8 cellular contexts compared by ENCODE assay signal in the genomic region with DNA sequence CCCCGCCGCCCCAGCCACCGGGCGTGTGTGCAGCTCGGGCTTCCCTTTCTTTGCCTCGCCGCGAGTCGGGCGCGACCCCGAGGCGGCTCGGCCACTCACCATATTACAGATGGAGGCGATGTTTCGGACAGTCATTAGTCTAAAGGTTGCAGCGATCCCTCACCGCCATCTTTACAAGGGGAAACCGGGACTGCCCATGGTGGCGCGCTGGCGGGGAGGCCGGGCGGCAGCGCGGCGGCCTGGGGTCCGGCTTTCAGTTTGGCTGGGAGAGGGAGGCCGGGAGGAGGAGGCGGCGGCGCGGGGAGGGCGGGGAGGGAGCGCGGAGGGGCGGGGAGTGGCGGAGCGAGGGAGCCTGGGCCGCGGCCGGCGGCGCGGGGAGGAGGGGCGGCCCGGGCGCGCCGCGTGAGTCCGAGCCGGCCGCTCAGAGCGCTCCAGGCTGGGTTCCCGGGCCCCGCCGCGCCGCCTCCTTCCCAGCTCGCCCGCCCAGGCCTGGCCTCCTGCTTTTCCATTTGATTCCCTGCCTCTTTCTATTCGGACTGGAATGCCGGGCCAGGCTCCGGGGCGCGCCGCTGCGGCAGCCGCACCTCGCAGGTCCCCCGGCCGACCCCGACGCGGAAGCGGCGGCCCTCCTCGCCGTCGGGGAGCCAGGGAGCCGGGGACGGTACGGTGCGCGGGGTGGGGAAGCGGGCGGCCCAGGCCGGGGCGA. TPM values are rescaled to one million over a fixed set of nuclear protein-coding genes. Genes with fewer than 3 reads are reported as not detected.
DNase-seq lines count a peak whose midpoint lies in the region; ATAC-seq and TF ChIP-seq lines count a peak whose summit lies in the region.

A gene with protein sequence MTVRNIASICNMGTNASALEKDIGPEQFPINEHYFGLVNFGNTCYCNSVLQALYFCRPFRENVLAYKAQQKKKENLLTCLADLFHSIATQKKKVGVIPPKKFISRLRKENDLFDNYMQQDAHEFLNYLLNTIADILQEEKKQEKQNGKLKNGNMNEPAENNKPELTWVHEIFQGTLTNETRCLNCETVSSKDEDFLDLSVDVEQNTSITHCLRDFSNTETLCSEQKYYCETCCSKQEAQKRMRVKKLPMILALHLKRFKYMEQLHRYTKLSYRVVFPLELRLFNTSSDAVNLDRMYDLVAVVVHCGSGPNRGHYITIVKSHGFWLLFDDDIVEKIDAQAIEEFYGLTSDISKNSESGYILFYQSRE (minus strand): TSS at position 286 of the 706 bp plus-strand sequence. CDS start 151 bp downstream, at position 135.

- H3K4me3 ChIP-seq in Peyer's patch, result peak within 1 kb of the TSS; percentile 71 to 90 (median 80)

- ATAC-seq in GM19455 (IDR thresholded peaks at IDR 0.05; ENCODE audit: unreplicated experiment) (peak; percentile 82), HG03571 (IDR thresholded peaks at IDR 0.05; ENCODE audit: unreplicated experiment) (peak; percentile 84)

- peak within 1 kb of the TSS; percentile 89 to 94 (median 92) for H3K4me3 Mint-ChIP-seq in nephron

- no peaks in the 10 kb centered on the region for H3K9me3 ChIP-seq in Peyer's patch

- peaks cover 0 to 15% (median 1%) of the 10 kb centered on the region in 4 donors for H3K4me1 ChIP-seq in Peyer's patch

- H3K27ac ChIP-seq in Peyer's patch (peak within 1 kb of the TSS; percentile 77 to 96 (median 94)), substantia nigra (ENCODE audit: low read depth, low read length, poor library complexity, severe bottlenecking) (peak within 1 kb of the TSS; percentile 83)

- no peaks in the 10 kb centered on the region for H3K27me3 Mint-ChIP-seq in nephron (ENCODE audit: low read depth)

- H3K4me1 Mint-ChIP-seq in nephron, result peaks cover 39% of the 10 kb centered on the region

- H3K9me3 Mint-ChIP-seq in nephron, result peaks cover 10% of the 10 kb centered on the region

- H3K36me3 ChIP-seq in Peyer's patch, result no peaks in the 10 kb centered on the region

- TF ChIP-seq CTCF in Peyer's patch (IDR thresholded peaks at IDR 0.05), result no peak
- no peak for TF ChIP-seq CTCF in nephron (IDR thresholded peaks at IDR 0.05; ENCODE audit: unreplicated experiment in 3 of 3)

- peak; percentile 36 for DNase-seq in DMS153 (lab: John Stamatoyannopoulos, UW)
- peak; percentile 52 to 89 (median 82) for DNase-seq in Peyer's patch
- peak; percentile 41 for DNase-seq in activated effector memory CD4-positive, alpha-beta T cell treated with Interleukin-2 at 50 U/mL for 16 hours
- peak; percentile 31 for DNase-seq in fibroblast of the conjunctiva (ENCODE audit: low read depth)
- peak in 46 of 49 donors; percentile 9 to 84 (median 56) for DNase-seq in substantia nigra (lab: John Stamatoyannopoulos, UW)

- H3K36me3 Mint-ChIP-seq in nephron (ENCODE audit: low read depth), result peaks cover 55% of the 10 kb centered on the region

- peak; percentile 33 to 70 for TF ChIP-seq POLR2A in Peyer's patch (IDR thresholded peaks at IDR 0.05)

- H3K27me3 ChIP-seq in Peyer's patch, result no peaks in the 10 kb centered on the region

- H3K27ac Mint-ChIP-seq in nephron, result peak within 1 kb of the TSS; percentile 94 to 98 (median 95)

RNA-seq across cellular contexts. Expression of the gene that starts here (rescaled TPM):
- 10 to 100 TPM in 2 of 4 donors, 1 to 10 TPM in 2; 7.4 to 19.8 (median 9.4) TPM for total RNA-seq in Peyer's patch

Comparison
In these comparisons a context has a peak if more than half of its experiments do, and no peak if none do; other contexts are left out.
1. Peak in every context shown above with its lines: DNase-seq, ATAC-seq, H3K4me3 ChIP-seq and H3K27ac ChIP-seq.
2. DNase-seq: peak in every context shown above with its lines; median percentile 82 in Peyer's patch; 56 in substantia nigra; 41 in activated effector memory CD4-positive, alpha-beta T cell treated with Interleukin-2 at 50 U/mL for 16 hours; 36 in DMS153; 31 in fibroblast of the conjunctiva.